In genomic region chr14:38521591-38521990, GRCh38 we compare ENCODE assay signal across 11 cellular contexts.
"Had no signal": no experiment of that assay in that cellular context is flagged by ENCODE, and none has a peak within 500 bp of the region (broad histone marks: within the 10 kb centered on the region; RNA-seq: fewer than 3 reads in every experiment).

No MANE protein-coding gene starts in this region.

- FAIRE-seq: H1, H54 had no signal

- H2AFZ ChIP-seq: GM23248, GM23338 had no signal

- H3K27ac ChIP-seq: GM23248 had no signal

- H3K4me2 ChIP-seq: GM23338 had no signal

- DNase-seq: GM23248, GOT3, H7, H9, HCEC 1CT, HFFc6 had no signal

- H3K4me1 ChIP-seq: HAP-1 had no signal

- H3K36me3 ChIP-seq: HAP-1 had no signal

- H3K9ac ChIP-seq: GM23248 had no signal

- H3K4me3 ChIP-seq: GM23248, GM23338, HAP-1 had no signal

- ATAC-seq: GM23338, HCT116 had no signal
